Comparison of ENCODE assay signal across 22 cellular contexts in the genomic region with DNA sequence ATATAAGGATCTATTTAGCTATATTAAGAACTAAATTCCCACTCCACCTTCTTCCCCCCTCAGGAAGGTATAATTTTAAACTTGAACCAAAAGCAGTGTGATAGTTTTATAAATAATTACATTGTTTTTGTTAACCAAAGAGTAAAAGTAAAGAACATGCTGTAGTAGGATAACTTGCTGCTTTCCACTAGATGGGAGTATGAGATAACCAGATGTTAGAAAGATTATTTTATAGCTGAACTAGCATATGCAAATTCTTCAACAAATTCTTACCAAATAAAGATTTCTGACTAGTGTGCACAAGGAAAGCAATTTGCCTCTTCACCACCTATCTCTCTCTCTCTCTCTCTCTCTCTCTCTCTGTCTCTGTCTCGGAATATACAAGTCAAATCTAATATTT. TPM values are rescaled to one million over a fixed set of nuclear protein-coding genes. Genes with fewer than 3 reads are reported as not detected.
DNase-seq lines count a peak whose midpoint lies in the region; ATAC-seq and TF ChIP-seq lines count a peak whose summit lies in the region.
"Had no signal": no experiment of that assay in that cellular context is flagged by ENCODE, and none has a peak within 500 bp of the region (broad histone marks: within the 10 kb centered on the region; RNA-seq: fewer than 3 reads in every experiment).

No MANE protein-coding gene starts in this region.

- H3K36me3 ChIP-seq in IMR-90 (ENCODE audit: control insufficient read depth, insufficient read depth, low read length) (peaks cover 9% of the 10 kb centered on the region; the same call in 1 of the 2 replicates), esophagus muscularis mucosa (peaks cover 0 to 10% (median 7%) of the 10 kb centered on the region in 4 donors), sigmoid colon (peaks cover 0 to 11% (median 2%) of the 10 kb centered on the region in 4 donors), breast epithelium (no peaks in the 10 kb centered on the region)

- TF ChIP-seq CTCF in AG10803 (conservative IDR thresholded peaks at IDR 0.05; ENCODE audit: low read length), result peak; percentile 55
- TF ChIP-seq CTCF in IMR-90 (conservative IDR thresholded peaks at IDR 0.05; ENCODE audit: low read depth, low read length), result peak; percentile 54
- peak; percentile 14 to 43 (median 37) for TF ChIP-seq CTCF in esophagus muscularis mucosa (IDR thresholded peaks at IDR 0.05)
- TF ChIP-seq CTCF in sigmoid colon (IDR thresholded peaks at IDR 0.05), result no peak
- no peak for TF ChIP-seq CTCF in breast epithelium (IDR thresholded peaks at IDR 0.05)

- H2AK9ac ChIP-seq in IMR-90 (replicated peaks; ENCODE audit: low read depth, low read length, poor library complexity), result no peak overlapping the region

- dilution Hi-C loops in IMR-90 (cut with HindIII; ENCODE audit: low sequenced_read_pairs, unreplicated experiment), result no loop called here

- no peaks in the 10 kb centered on the region for H4K20me1 ChIP-seq in IMR-90 (ENCODE audit: insufficient read depth, low read length)

- H3K4me2 ChIP-seq in IMR-90 (ENCODE audit: low read depth, low read length), result no peak overlapping the region
- H3K4me2 ChIP-seq: smooth muscle cell had no signal

- no peak overlapping the region for H2AK5ac ChIP-seq in IMR-90 (ENCODE audit: low read depth, low read length)

- DNase-seq in AG10803 (ENCODE audit: low read depth) (no peak), IMR-90 (peak; percentile 51), esophagus muscularis mucosa (ENCODE audit: extremely low spot score) (no peak), sigmoid colon (no peak), DMS53 treated with DMSO at 0.1 percent for 48 hours (lab: John Stamatoyannopoulos, UW; ENCODE audit: unreplicated experiment) (no peak), breast epithelium (ENCODE audit: low spot score in 2 of 2) (no peak)
- DNase-seq in stimulated activated CD4-positive, alpha-beta T cell treated with anti-CD3 and anti-CD28 coated beads, Interleukin-2, amount 100 ng/mL, for 48 hours, result no peak
- DNase-seq in activated CD4-positive, CD25-positive, alpha-beta regulatory T cell (lab: John Stamatoyannopoulos, UW), result no peak
- DNase-seq: activated naive CD4-positive, alpha-beta T cell treated with anti-CD3 and anti-CD28 coated beads, Interleukin-2, amount 50 U/mL, for 16 hours; activated T-cell treated with anti-CD3 and anti-CD28 coated beads, Interleukin-2, amount 50 U/mL, for 48 hours; cortex of kidney; H9; mesendoderm; NCI-H1417 treated with DMSO at 0.1 percent for 48 hours; NCI-H774; OCI-M1; psoas muscle; SIG-M5; stimulated activated CD4-positive, alpha-beta T cell treated with anti-CD3 and anti-CD28 coated beads, Interleukin-4, amount 100 ng/mL, for 24 hours had no signal

- H2BK15ac ChIP-seq in IMR-90 (ENCODE audit: low read depth, low read length), result no peak overlapping the region

- intact Hi-C loops in IMR-90 (cut with micrococcal nuclease) (loop anchor here (1.0 to 2.0 kb wide), 2 partner anchors 347 to 567 kb away; no protein-coding TSS in a partner anchor), esophagus muscularis mucosa (cut with DNase I) (no loop called here), sigmoid colon (cut with DNase I) (loop anchor here (5.0 kb wide), 1 partner anchor 565 kb away; no protein-coding TSS in a partner anchor), breast epithelium (cut with DNase I; ENCODE audit: low total_unique reads) (no loop called here)

- BruUV-seq in IMR-90 (replicated peaks; lab: Mats Ljungman, UMichigan), result no TSS peak

- TF ChIP-seq EP300 in esophagus muscularis mucosa (IDR thresholded peaks at IDR 0.05) (no peak), sigmoid colon (IDR thresholded peaks at IDR 0.05) (no peak)

- no peak overlapping the region for H2BK20ac ChIP-seq in IMR-90 (ENCODE audit: low read depth, low read length)

- ATAC-seq in IMR-90 (ENCODE audit: low read depth), result peak; percentile 69
- ATAC-seq: activated CD4-positive, CD25-positive, alpha-beta regulatory T cell treated with anti-CD3 and anti-CD28 coated beads, Interleukin-2, amount 50 U/mL, for 24 hours; HepG2; psoas muscle had no signal

- TF ChIP-seq RAD21 in IMR-90 (IDR thresholded peaks at IDR 0.05; ENCODE audit: low read length), result peak; percentile 44

- H3K9ac ChIP-seq in IMR-90 (ENCODE audit: low read depth, low read length), result no peak overlapping the region

- H3K9me3 ChIP-seq in IMR-90 (ENCODE audit: control insufficient read depth, insufficient read depth, low read length) (peaks cover 2% of the 10 kb centered on the region; the same call in 1 of the 2 replicates), esophagus muscularis mucosa (no peaks in the 10 kb centered on the region), sigmoid colon (no peaks in the 10 kb centered on the region), breast epithelium (no peaks in the 10 kb centered on the region)
- H3K9me3 ChIP-seq: psoas muscle had no signal

- H3K79me1 ChIP-seq in IMR-90 (ENCODE audit: low read depth in 1 of 2, low read length in 2 of 2), result peaks cover 35 to 46% of the 10 kb centered on the region in 2 experiments

- no peak overlapping the region for H3K56ac ChIP-seq in IMR-90 (ENCODE audit: extremely low read depth, insufficient read depth, low read length)

- in situ Hi-C loops in IMR-90 (cut with MboI; ENCODE audit: low sequenced_read_pairs), result no loop called here

- H3K27ac ChIP-seq in IMR-90 (ENCODE audit: insufficient read depth, low read length) (no peak overlapping the region), esophagus muscularis mucosa (replicated peaks in 1 of 4) (peak overlapping the region in 3 of 4 donors; percentile 39 to 67 (median 50)), sigmoid colon (peak overlapping the region; percentile 45 to 97 (median 90)), breast epithelium (no peak overlapping the region)
- H3K27ac ChIP-seq: psoas muscle had no signal

- no CpG with 5 or more reads among the region's 1 CpG for WGBS in IMR-90 (ENCODE audit: extremely low coverage in 2 of 2, insufficient read length in 1 of 2), 2 experiments
- WGBS in esophagus muscularis mucosa, result 54% methylated on average over 1 of the region's 1 CpG
- WGBS in sigmoid colon, 2 donors, result 93 to 96% methylated on average over 1 of the region's 1 CpG

- H3K27me3 ChIP-seq in IMR-90 (ENCODE audit: control insufficient read depth, insufficient read depth, low read length) (no peaks in the 10 kb centered on the region), esophagus muscularis mucosa (no peaks in the 10 kb centered on the region), sigmoid colon (no peaks in the 10 kb centered on the region), breast epithelium (no peaks in the 10 kb centered on the region)

- no peak overlapping the region for H3K4ac ChIP-seq in IMR-90 (ENCODE audit: low read depth, low read length)

- H3K9me1 ChIP-seq in IMR-90 (ENCODE audit: insufficient read depth, low read length), result no peaks in the 10 kb centered on the region; the same call in 1 of the 2 replicates

- H3K18ac ChIP-seq in IMR-90 (ENCODE audit: low read depth, low read length), result no peak overlapping the region

- no peak overlapping the region for H4K8ac ChIP-seq in IMR-90 (ENCODE audit: low read depth in 2 of 2, low read length in 2 of 2)

- POLR2A ChIA-PET in IMR-90 (lab: Charles Lee; ENCODE audit: unreplicated experiment), result no interaction called here

- no peak overlapping the region for H4K91ac ChIP-seq in IMR-90 (ENCODE audit: insufficient read depth, low read depth, low read length)

- H2BK120ac ChIP-seq in IMR-90 (ENCODE audit: low read depth, low read length), result no peak overlapping the region

- no peak overlapping the region for H3K14ac ChIP-seq in IMR-90 (replicated peaks; ENCODE audit: low read depth, low read length)

- no peak for TF ChIP-seq POLR2A in IMR-90 (IDR thresholded peaks at IDR 0.05; ENCODE audit: low read depth, low read length)
- no peak for TF ChIP-seq POLR2A in esophagus muscularis mucosa (IDR thresholded peaks at IDR 0.05; ENCODE audit: low read depth)
- TF ChIP-seq POLR2A in sigmoid colon (IDR thresholded peaks at IDR 0.05), result no peak
- no peak for TF ChIP-seq POLR2A in breast epithelium (IDR thresholded peaks at IDR 0.05)

- H3K4me1 ChIP-seq in IMR-90 (ENCODE audit: control insufficient read depth, insufficient read depth, low read length) (peaks cover 2% of the 10 kb centered on the region; the same call in 1 of the 2 replicates), esophagus muscularis mucosa (peaks cover 4 to 66% (median 59%) of the 10 kb centered on the region in 4 donors), sigmoid colon (peaks cover 0 to 64% (median 36%) of the 10 kb centered on the region in 4 donors), breast epithelium (no peaks in the 10 kb centered on the region)
- H3K4me1 ChIP-seq: psoas muscle had no signal

- no peak overlapping the region for H4K5ac ChIP-seq in IMR-90 (ENCODE audit: low read depth, low read length)

- no peak overlapping the region for H3K23ac ChIP-seq in IMR-90 (ENCODE audit: low read depth, low read length)

- H3K4me3 ChIP-seq in AG10803 (ENCODE audit: low read length), result no peak overlapping the region
- H3K4me3 ChIP-seq in IMR-90 (ENCODE audit: insufficient read depth, low read depth, low read length), result no peak overlapping the region
- no peak overlapping the region for H3K4me3 ChIP-seq in esophagus muscularis mucosa
- peak overlapping the region in 1 of 4 donors; percentile 0 for H3K4me3 ChIP-seq in sigmoid colon
- H3K4me3 ChIP-seq in breast epithelium, result no peak overlapping the region
- H3K4me3 ChIP-seq: psoas muscle, smooth muscle cell had no signal

- no peak overlapping the region for H2BK5ac ChIP-seq in IMR-90 (ENCODE audit: low read depth, low read length, poor library complexity, severe bottlenecking)

- no peak overlapping the region for H2AFZ ChIP-seq in IMR-90 (replicated peaks; ENCODE audit: low read length, poor library complexity)

- CTCF ChIA-PET in IMR-90 (lab: Yijun Ruan, JAX), result interaction anchor here (1.2 kb wide), 1 partner anchor 284 kb away, joined by 3 read pairs; no protein-coding TSS in a partner anchor

TF ChIP-seq in IMR-90, 13 proteins besides CTCF, POLR2A, EP300 and RAD21:
- peak; percentile 33; the same call in 1 of the 2 replicates for TF ChIP-seq SMC3 (IDR thresholded peaks at IDR 0.05; ENCODE audit: low read depth, low read length)
- TF ChIP-seq FOS (IDR thresholded peaks at IDR 0.05; ENCODE audit: low read depth, low read length), result no peak
- no peak for TF ChIP-seq RFX5 (IDR thresholded peaks at IDR 0.05; ENCODE audit: low read depth, low read length)

RNA-seq across cellular contexts. Expression of a gene that starts 31.8 kb away (rescaled TPM):
- total RNA-seq in IMR-90 (2012; rRNA removed), result 83.3 and 91.9 TPM in 2 replicates
- 49.7 and 54.0 TPM in 2 replicates for polyA plus RNA-seq in IMR-90 (2012; rRNA removed)
- polyA plus RNA-seq in IMR-90 (2012; cell fraction: cytosol; rRNA removed), result 20.3 and 32.9 TPM in 2 replicates
- polyA plus RNA-seq in IMR-90 (2012; cell fraction: nucleus; rRNA removed; ENCODE audit: low replicate concordance), result 17.8 and 73.1 TPM in 2 replicates
- 100 to 1,000 TPM; 213 to 356 (median 265) TPM for total RNA-seq in esophagus muscularis mucosa
- total RNA-seq in sigmoid colon, result 100 to 1,000 TPM; 289 to 514 (median 341) TPM
- polyA plus RNA-seq in sigmoid colon, result 10 to 100 TPM; 53.5 to 80.7 (median 64.3) TPM
- total RNA-seq in breast epithelium, result 100 to 1,000 TPM in 1 of 3 donors, 10 to 100 TPM in 2; 29.0 to 146 (median 88.5) TPM

Comparison
In these comparisons a context has a peak if more than half of its experiments do, and no peak if none do; other contexts are left out.
1. CTCF ChIP-seq: peak in AG10803 (single experiment), IMR-90 (single experiment) and esophagus muscularis mucosa (3 of 3); none in sigmoid colon (0 of 4) and breast epithelium (0 of 3).
2. H3K27ac ChIP-seq: peak in esophagus muscularis mucosa (3 of 4) and sigmoid colon (4 of 4); none in IMR-90 (single experiment) and breast epithelium (0 of 2).
3. intact Hi-C loops: an anchor here in IMR-90 (1.0 to 2.0 kb wide) and sigmoid colon (5.0 kb wide); none called in esophagus muscularis mucosa and breast epithelium.